In genomic region chr11:73288873-73289707, GRCh38 we compare ENCODE assay signal across 8 cellular contexts. TPM values are rescaled to one million over a fixed set of nuclear protein-coding genes. Genes with fewer than 3 reads are reported as not detected.
DNase-seq lines count a peak whose midpoint lies in the region; ATAC-seq, FAIRE-seq and TF ChIP-seq lines count a peak whose summit lies in the region.

No MANE protein-coding gene starts in this region.

- no peak for TF ChIP-seq POLR2A in GM12891 (IDR thresholded peaks at IDR 0.05; ENCODE audit: low read depth, low read length)

- peak; percentile 61 for ATAC-seq in HG02884 (IDR thresholded peaks at IDR 0.05; ENCODE audit: unreplicated experiment)

- TF ChIP-seq CTCF in VCaP (conservative IDR thresholded peaks at IDR 0.05) (peak; percentile 97), choroid plexus epithelial cell (conservative IDR thresholded peaks at IDR 0.05; ENCODE audit: low read depth, low read length) (peak; percentile 98)

- DNase-seq in A172 (ENCODE audit: low spot score), result peak; percentile 76
- peak; percentile 69 for DNase-seq in GM12891 (ENCODE audit: insufficient read length, low spot score)
- peak; percentile 25 to 35 for DNase-seq in NCI-H1930 (lab: John Stamatoyannopoulos, UW)
- DNase-seq in choroid plexus epithelial cell (ENCODE audit: low read depth), result peak; percentile 76
- peak; percentile 41 for DNase-seq in stimulated activated CD4-positive, alpha-beta T cell treated with anti-CD3 and anti-CD28 coated beads, Interleukin-1b, Interleukin-23, amount 100 ng/mL, for 48 hours

- H3K4me3 ChIP-seq in choroid plexus epithelial cell (ENCODE audit: low read depth, low read length), result peak overlapping the region; percentile 36

- no peak overlapping the region for H3K27ac ChIP-seq in VCaP
- peak overlapping the region; percentile 70 for H3K27ac ChIP-seq in layer of hippocampus (ENCODE audit: low read depth, low read length)

- peak; percentile 90 for FAIRE-seq in GM12891 (lab: Jason Lieb, UNC)

- H3K27me3 ChIP-seq in layer of hippocampus (ENCODE audit: control insufficient read depth, insufficient read depth, low read length), result no peaks in the 10 kb centered on the region

TF ChIP-seq in GM12891, 5 proteins besides CTCF, POLR2A, EP300 and RAD21:
- TF ChIP-seq SPI1 (IDR thresholded peaks at IDR 0.05; ENCODE audit: low read depth, low read length) (peak; percentile 80), POU2F2 (IDR thresholded peaks at IDR 0.05; ENCODE audit: low read depth, low read length) (0 out of 2 replicates have a peak, but pooled peaks have one; percentile 41), TAF1 (IDR thresholded peaks at IDR 0.05; ENCODE audit: low read depth, low read length) (no peak)

RNA-seq across cellular contexts. Expression of gene P2RY6, which starts 17.0 kb away (rescaled TPM):
- not detected in 2 replicates for total RNA-seq in A172 (2014; rRNA removed; shearing (Covaris generic))
- 0.23 TPM for polyA plus RNA-seq in GM12891 (2012; ENCODE audit: low read depth, missing spikeins)

RNA-seq across cellular contexts. Expression of gene ARHGEF17, which starts 19.0 kb away (rescaled TPM):
- 9.8 and 25.0 TPM in 2 replicates for total RNA-seq in A172 (2014; rRNA removed; shearing (Covaris generic))
- 2.6 TPM for polyA plus RNA-seq in GM12891 (2012; ENCODE audit: low read depth, missing spikeins)
